In genomic region chr15:31327674-31328424, GRCh38 we compare ENCODE assay signal across 1 cellular context.
TF ChIP-seq lines count a peak whose summit lies in the region.

No MANE protein-coding gene starts in this region.

TF ChIP-seq in GM12878, 131 proteins besides CTCF, POLR2A, EP300 and RAD21 (continued from another document):
- TF ChIP-seq, protein P1, sequence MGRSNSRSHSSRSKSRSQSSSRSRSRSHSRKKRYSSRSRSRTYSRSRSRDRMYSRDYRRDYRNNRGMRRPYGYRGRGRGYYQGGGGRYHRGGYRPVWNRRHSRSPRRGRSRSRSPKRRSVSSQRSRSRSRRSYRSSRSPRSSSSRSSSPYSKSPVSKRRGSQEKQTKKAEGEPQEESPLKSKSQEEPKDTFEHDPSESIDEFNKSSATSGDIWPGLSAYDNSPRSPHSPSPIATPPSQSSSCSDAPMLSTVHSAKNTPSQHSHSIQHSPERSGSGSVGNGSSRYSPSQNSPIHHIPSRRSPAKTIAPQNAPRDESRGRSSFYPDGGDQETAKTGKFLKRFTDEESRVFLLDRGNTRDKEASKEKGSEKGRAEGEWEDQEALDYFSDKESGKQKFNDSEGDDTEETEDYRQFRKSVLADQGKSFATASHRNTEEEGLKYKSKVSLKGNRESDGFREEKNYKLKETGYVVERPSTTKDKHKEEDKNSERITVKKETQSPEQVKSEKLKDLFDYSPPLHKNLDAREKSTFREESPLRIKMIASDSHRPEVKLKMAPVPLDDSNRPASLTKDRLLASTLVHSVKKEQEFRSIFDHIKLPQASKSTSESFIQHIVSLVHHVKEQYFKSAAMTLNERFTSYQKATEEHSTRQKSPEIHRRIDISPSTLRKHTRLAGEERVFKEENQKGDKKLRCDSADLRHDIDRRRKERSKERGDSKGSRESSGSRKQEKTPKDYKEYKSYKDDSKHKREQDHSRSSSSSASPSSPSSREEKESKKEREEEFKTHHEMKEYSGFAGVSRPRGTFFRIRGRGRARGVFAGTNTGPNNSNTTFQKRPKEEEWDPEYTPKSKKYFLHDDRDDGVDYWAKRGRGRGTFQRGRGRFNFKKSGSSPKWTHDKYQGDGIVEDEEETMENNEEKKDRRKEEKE (IDR thresholded peaks at IDR 0.05), result no peak
- TF ChIP-seq FOS (IDR thresholded peaks at IDR 0.05; ENCODE audit: borderline replicate concordance, extremely low read depth, insufficient read length), result no peak
- no peak for TF ChIP-seq CHD1 (IDR thresholded peaks at IDR 0.05; ENCODE audit: low read depth, low read length)
- no peak; the same call in 1 of the 2 replicates for TF ChIP-seq CREM (IDR thresholded peaks at IDR 0.05; ENCODE audit: low read depth)
- TF ChIP-seq JUNB (IDR thresholded peaks at IDR 0.05), result no peak
- no peak for TF ChIP-seq NR2F1 (conservative IDR thresholded peaks at IDR 0.05)
- TF ChIP-seq TAF1 (IDR thresholded peaks at IDR 0.05; ENCODE audit: borderline replicate concordance, low read depth, low read length), result no peak
- TF ChIP-seq RBBP5 (conservative IDR thresholded peaks at IDR 0.05), result no peak
- TF ChIP-seq BACH1 (IDR thresholded peaks at IDR 0.05; ENCODE audit: borderline replicate concordance), result peak; percentile 30; the same call in 1 of the 2 replicates
- peak; percentile 15 for TF ChIP-seq SP1 (IDR thresholded peaks at IDR 0.05; ENCODE audit: low read depth, low read length)
- no peak for TF ChIP-seq ZBTB40 (IDR thresholded peaks at IDR 0.05; ENCODE audit: borderline replicate concordance)
- no peak for TF ChIP-seq PAX5 (IDR thresholded peaks at IDR 0.05; ENCODE audit: borderline replicate concordance, low read depth, low read length)
- TF ChIP-seq ZNF207 (IDR thresholded peaks at IDR 0.05; ENCODE audit: borderline replicate concordance), result peak; percentile 68; the same call in 1 of the 2 replicates
- no peak for TF ChIP-seq IKZF2 (IDR thresholded peaks at IDR 0.05)
- TF ChIP-seq ZNF274 (IDR thresholded peaks at IDR 0.05; ENCODE audit: insufficient read depth, insufficient read length), result no peak
- peak; percentile 45 for TF ChIP-seq IKZF1 (conservative IDR thresholded peaks at IDR 0.05)
- TF ChIP-seq TCF3 (IDR thresholded peaks at IDR 0.05; ENCODE audit: borderline replicate concordance, insufficient read depth, low read depth, low read length), result no peak
- TF ChIP-seq LARP7 (IDR thresholded peaks at IDR 0.05), result peak; percentile 19
- no peak for TF ChIP-seq SMAD1 (IDR thresholded peaks at IDR 0.05; ENCODE audit: low read depth, partially characterized antibody)
- TF ChIP-seq CBFB (IDR thresholded peaks at IDR 0.05; ENCODE audit: low read depth), result no peak
- TF ChIP-seq STAT3 (IDR thresholded peaks at IDR 0.05; ENCODE audit: low read depth, low read length), result no peak
- TF ChIP-seq MTA2 (IDR thresholded peaks at IDR 0.05; ENCODE audit: low read depth), result no peak
- no peak for TF ChIP-seq ELK1 (IDR thresholded peaks at IDR 0.05; ENCODE audit: low read depth, low read length)
- 0 out of 2 replicates have a peak, but pooled peaks have one; percentile 38 for TF ChIP-seq DPF2 (IDR thresholded peaks at IDR 0.05)
- no peak for TF ChIP-seq WRNIP1 (IDR thresholded peaks at IDR 0.05; ENCODE audit: borderline replicate concordance, low read depth, low read length)
- no peak for TF ChIP-seq TCF7 (IDR thresholded peaks at IDR 0.05; ENCODE audit: borderline replicate concordance)
- no peak for TF ChIP-seq CHD4 (IDR thresholded peaks at IDR 0.05)
- TF ChIP-seq NR2C1 (IDR thresholded peaks at IDR 0.05), result peak; percentile 14; the same call in 1 of the 2 replicates
- no peak for TF ChIP-seq RB1 (IDR thresholded peaks at IDR 0.05; ENCODE audit: borderline replicate concordance)
- no peak for TF ChIP-seq MLLT1 (IDR thresholded peaks at IDR 0.05)
- no peak for TF ChIP-seq RUNX3 (IDR thresholded peaks at IDR 0.05; ENCODE audit: low read length)
- no peak for TF ChIP-seq HDGF (IDR thresholded peaks at IDR 0.05)
- no peak for TF ChIP-seq BMI1 (IDR thresholded peaks at IDR 0.05; ENCODE audit: borderline replicate concordance)
TF ChIP-seq in GM12878: peak in this region for 13.
